ENCODE assay signal across 2 cellular contexts in the genomic region with DNA sequence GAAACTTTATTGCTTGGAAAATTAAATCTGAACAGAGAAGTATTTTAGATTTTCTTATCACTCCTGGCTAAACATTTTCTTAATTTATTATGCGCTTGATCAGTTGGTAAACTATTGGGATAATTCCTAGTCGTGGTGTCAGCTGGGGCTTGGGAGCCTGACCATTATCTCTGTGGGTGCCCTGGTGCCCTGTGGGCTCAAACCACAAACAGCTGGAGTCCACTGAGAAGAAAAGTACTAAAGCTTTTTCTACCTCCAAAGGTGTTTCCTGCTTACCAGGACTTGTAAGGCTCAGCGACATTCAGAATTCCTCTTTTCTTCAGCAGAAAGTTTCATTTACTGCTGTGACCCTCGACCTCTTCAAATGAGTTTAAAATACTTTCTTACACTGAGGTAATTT.
TF ChIP-seq lines count a peak whose summit lies in the region.

No MANE protein-coding gene starts in this region.

TF ChIP-seq in Ishikawa, 13 proteins besides CTCF, POLR2A, EP300 and RAD21:
- TF ChIP-seq TEAD4 (IDR thresholded peaks at IDR 0.05): 0 out of 2 replicates have a peak, but pooled peaks have one; percentile 8
- TF ChIP-seq EGR1 (IDR thresholded peaks at IDR 0.05): no peak
- TF ChIP-seq, protein P1, sequence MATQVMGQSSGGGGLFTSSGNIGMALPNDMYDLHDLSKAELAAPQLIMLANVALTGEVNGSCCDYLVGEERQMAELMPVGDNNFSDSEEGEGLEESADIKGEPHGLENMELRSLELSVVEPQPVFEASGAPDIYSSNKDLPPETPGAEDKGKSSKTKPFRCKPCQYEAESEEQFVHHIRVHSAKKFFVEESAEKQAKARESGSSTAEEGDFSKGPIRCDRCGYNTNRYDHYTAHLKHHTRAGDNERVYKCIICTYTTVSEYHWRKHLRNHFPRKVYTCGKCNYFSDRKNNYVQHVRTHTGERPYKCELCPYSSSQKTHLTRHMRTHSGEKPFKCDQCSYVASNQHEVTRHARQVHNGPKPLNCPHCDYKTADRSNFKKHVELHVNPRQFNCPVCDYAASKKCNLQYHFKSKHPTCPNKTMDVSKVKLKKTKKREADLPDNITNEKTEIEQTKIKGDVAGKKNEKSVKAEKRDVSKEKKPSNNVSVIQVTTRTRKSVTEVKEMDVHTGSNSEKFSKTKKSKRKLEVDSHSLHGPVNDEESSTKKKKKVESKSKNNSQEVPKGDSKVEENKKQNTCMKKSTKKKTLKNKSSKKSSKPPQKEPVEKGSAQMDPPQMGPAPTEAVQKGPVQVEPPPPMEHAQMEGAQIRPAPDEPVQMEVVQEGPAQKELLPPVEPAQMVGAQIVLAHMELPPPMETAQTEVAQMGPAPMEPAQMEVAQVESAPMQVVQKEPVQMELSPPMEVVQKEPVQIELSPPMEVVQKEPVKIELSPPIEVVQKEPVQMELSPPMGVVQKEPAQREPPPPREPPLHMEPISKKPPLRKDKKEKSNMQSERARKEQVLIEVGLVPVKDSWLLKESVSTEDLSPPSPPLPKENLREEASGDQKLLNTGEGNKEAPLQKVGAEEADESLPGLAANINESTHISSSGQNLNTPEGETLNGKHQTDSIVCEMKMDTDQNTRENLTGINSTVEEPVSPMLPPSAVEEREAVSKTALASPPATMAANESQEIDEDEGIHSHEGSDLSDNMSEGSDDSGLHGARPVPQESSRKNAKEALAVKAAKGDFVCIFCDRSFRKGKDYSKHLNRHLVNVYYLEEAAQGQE (IDR thresholded peaks at IDR 0.05; ENCODE audit: low read depth): no peak
- TF ChIP-seq YY1 (IDR thresholded peaks at IDR 0.05; ENCODE audit: low read depth): no peak

TF ChIP-seq in H1, 55 proteins besides CTCF, POLR2A, EP300 and RAD21:
- TF ChIP-seq SUZ12 (IDR thresholded peaks at IDR 0.05; ENCODE audit: low read length): no peak
- TF ChIP-seq TAF7 (optimal IDR thresholded peaks at IDR 0.05; ENCODE audit: borderline replicate concordance, low read depth, low read length): no peak
- TF ChIP-seq JUND (IDR thresholded peaks at IDR 0.05; ENCODE audit: low read length): no peak
- no peak for TF ChIP-seq SIN3A (conservative IDR thresholded peaks at IDR 0.05 in 1 of 2, IDR thresholded peaks at IDR 0.05 in 1 of 2; ENCODE audit: low read depth in 1 of 2, low read length in 2 of 2)
- TF ChIP-seq TAF1 (IDR thresholded peaks at IDR 0.05; ENCODE audit: low read depth, low read length): no peak
- no peak for TF ChIP-seq SP1 (IDR thresholded peaks at IDR 0.05; ENCODE audit: low read depth, low read length)
- TF ChIP-seq BCL11A (IDR thresholded peaks at IDR 0.05; ENCODE audit: low read depth in 2 of 2, low read length in 2 of 2): no peak
- TF ChIP-seq RXRA (IDR thresholded peaks at IDR 0.05; ENCODE audit: insufficient read depth, low read depth, low read length): no peak
- TF ChIP-seq, protein P2, sequence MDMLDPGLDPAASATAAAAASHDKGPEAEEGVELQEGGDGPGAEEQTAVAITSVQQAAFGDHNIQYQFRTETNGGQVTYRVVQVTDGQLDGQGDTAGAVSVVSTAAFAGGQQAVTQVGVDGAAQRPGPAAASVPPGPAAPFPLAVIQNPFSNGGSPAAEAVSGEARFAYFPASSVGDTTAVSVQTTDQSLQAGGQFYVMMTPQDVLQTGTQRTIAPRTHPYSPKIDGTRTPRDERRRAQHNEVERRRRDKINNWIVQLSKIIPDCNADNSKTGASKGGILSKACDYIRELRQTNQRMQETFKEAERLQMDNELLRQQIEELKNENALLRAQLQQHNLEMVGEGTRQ (IDR thresholded peaks at IDR 0.05; ENCODE audit: low read length): no peak
- no peak for TF ChIP-seq SIRT6 (IDR thresholded peaks at IDR 0.05; ENCODE audit: low read length)
- no peak for TF ChIP-seq SIX5 (IDR thresholded peaks at IDR 0.05; ENCODE audit: low read depth, low read length)
- TF ChIP-seq ZNF274 (IDR thresholded peaks at IDR 0.05; ENCODE audit: borderline replicate concordance, extremely low read depth, low read length): no peak
- TF ChIP-seq FOSL1 (IDR thresholded peaks at IDR 0.05; ENCODE audit: insufficient read depth, low read depth, low read length): no peak
- TF ChIP-seq SP2 (IDR thresholded peaks at IDR 0.05; ENCODE audit: low read length): no peak
- no peak for TF ChIP-seq CHD1 (IDR thresholded peaks at IDR 0.05; ENCODE audit: low read depth, low read length)
- no peak for TF ChIP-seq NRF1 (IDR thresholded peaks at IDR 0.05; ENCODE audit: low read depth, low read length)
- TF ChIP-seq SRF (IDR thresholded peaks at IDR 0.05; ENCODE audit: low read depth, low read length): no peak
- TF ChIP-seq EZH2 (IDR thresholded peaks at IDR 0.05; ENCODE audit: low read depth, low read length, severe bottlenecking): no peak
